ENCODE assay signal across 16 cellular contexts in genomic region chr4:32133141-32133540, GRCh38.
A peak's percentile ranks its signal among the peaks of the same experiment; 100 is the strongest.
DNase-seq lines count a peak whose midpoint lies in the region; ATAC-seq, FAIRE-seq and TF ChIP-seq lines count a peak whose summit lies in the region.
"Had no signal": no experiment of that assay in that cellular context is flagged by ENCODE, and none has a peak within 500 bp of the region (broad histone marks: within the 10 kb centered on the region; RNA-seq: fewer than 3 reads in every experiment).

No MANE protein-coding gene starts in this region.

- H3K4me2 ChIP-seq in HepG2 (ENCODE audit: low read depth, low read length): no peak overlapping the region
- H3K4me2 ChIP-seq: A549; BLaER1 treated with 17β-estradiol and CSF1 and Interleukin-3, amounts not matched to agents 10 nM and 100 nM; GM23338 had no signal

- H3K4me3 ChIP-seq in HepG2 (replicated peaks in 1 of 3; ENCODE audit: insufficient read depth in 1 of 3, low read depth in 2 of 3, low read length in 3 of 3): no peak overlapping the region
- no peak overlapping the region for H3K4me3 ChIP-seq in right lobe of liver
- H3K4me3 ChIP-seq in bronchial epithelial cell (ENCODE audit: low read depth, low read length): no peak overlapping the region
- H3K4me3 ChIP-seq in fibroblast of villous mesenchyme (ENCODE audit: low read depth, low read length): no peak overlapping the region
- no peak overlapping the region for H3K4me3 ChIP-seq in MG63
- H3K4me3 ChIP-seq in small intestine (ENCODE audit: low read depth in 1 of 2, low read length in 2 of 2): no peak overlapping the region
- H3K4me3 ChIP-seq: A549; BLaER1 treated with 17β-estradiol and CSF1 and Interleukin-3, amounts not matched to agents 10 nM and 100 nM; GM23338 had no signal

- no TSS peak for BruUV-seq in HepG2 (replicated peaks; lab: Mats Ljungman, UMichigan)

- H3K9me3 ChIP-seq in HepG2 (ENCODE audit: low read length) (no peaks in the 10 kb centered on the region), right lobe of liver (no peaks in the 10 kb centered on the region), MG63 (no peaks in the 10 kb centered on the region), small intestine (ENCODE audit: control insufficient read depth, low read depth) (no peaks in the 10 kb centered on the region)
- H3K9me3 ChIP-seq: A549; BLaER1 treated with 17β-estradiol and CSF1 and Interleukin-3, amounts not matched to agents 10 nM and 100 nM had no signal

- H4K20me1 ChIP-seq in HepG2 (ENCODE audit: insufficient read depth, low read length): no peaks in the 10 kb centered on the region
- H4K20me1 ChIP-seq: BLaER1 treated with 17β-estradiol and CSF1 and Interleukin-3, amounts not matched to agents 10 nM and 100 nM had no signal

- no peaks in the 10 kb centered on the region for H3K4me1 ChIP-seq in HepG2 (ENCODE audit: insufficient read depth, low read length)
- no peaks in the 10 kb centered on the region for H3K4me1 ChIP-seq in right lobe of liver
- no peaks in the 10 kb centered on the region for H3K4me1 ChIP-seq in small intestine (ENCODE audit: control insufficient read depth in 2 of 2, insufficient read depth in 1 of 2, low read depth in 1 of 2, low read length in 1 of 2)
- H3K4me1 ChIP-seq: BLaER1 treated with 17β-estradiol and CSF1 and Interleukin-3, amounts not matched to agents 10 nM and 100 nM had no signal

- CTCF ChIA-PET in HepG2 (lab: Yijun Ruan, JAX; ENCODE audit: low intra/inter-chr PET ratio, low total read pairs): no interaction called here

- whole genome bisulfite sequencing in HepG2 (ENCODE audit: low lambda C conversion rate): 0% methylated on average over 1 of the region's 1 CpG
- 75% methylated on average over 1 of the region's 1 CpG for WGBS in right lobe of liver (ENCODE audit: insufficient coverage, low coverage, low lambda C conversion rate, missing lambda C conversion rate)
- 73 to 96% (median 95%) methylated on average over 1 of the region's 1 CpG for WGBS in small intestine, 3 donors

- POLR2A ChIA-PET in HepG2 (lab: Yijun Ruan, JAX): no interaction called here

- no peak for ATAC-seq in HepG2
- no peak for ATAC-seq in right lobe of liver
- ATAC-seq: A549, Panc1 had no signal

- no peak for FAIRE-seq in HepG2 (lab: Jason Lieb, UNC)
- FAIRE-seq in bronchial epithelial cell (lab: Jason Lieb, UNC): no peak
- FAIRE-seq in small intestine (lab: Jason Lieb, UNC): no peak
- FAIRE-seq: A549 had no signal

- no peak for TF ChIP-seq EP300 in HepG2 (IDR thresholded peaks at IDR 0.05; ENCODE audit: low read depth in 2 of 2, low read length in 2 of 2)
- no peak for TF ChIP-seq EP300 in HepG2 (CRISPR knock-in tag; IDR thresholded peaks at IDR 0.05; ENCODE audit: borderline replicate concordance)

- in situ Hi-C loops in HepG2 (cut with HindIII; ENCODE audit: extremely low pct_ligation_motif_present, low pct_unique_long_range_greater_than_20kb): no loop called here

- no peaks in the 10 kb centered on the region for H3K36me3 ChIP-seq in HepG2 (replicated peaks in 1 of 2; ENCODE audit: control insufficient read depth in 1 of 2, insufficient read depth in 2 of 2, low read length in 2 of 2)
- H3K36me3 ChIP-seq in right lobe of liver: no peaks in the 10 kb centered on the region
- no peaks in the 10 kb centered on the region for H3K36me3 ChIP-seq in bronchial epithelial cell (ENCODE audit: control insufficient read depth, insufficient read depth, low read length)
- H3K36me3 ChIP-seq in MG63: no peaks in the 10 kb centered on the region
- H3K36me3 ChIP-seq in small intestine (ENCODE audit: control insufficient read depth in 2 of 2, insufficient read depth in 2 of 2, low read length in 2 of 2): no peaks in the 10 kb centered on the region
- H3K36me3 ChIP-seq: BLaER1 treated with 17β-estradiol and CSF1 and Interleukin-3, amounts not matched to agents 10 nM and 100 nM had no signal

- TF ChIP-seq CTCF in HepG2 (CRISPR knock-in tag; IDR thresholded peaks at IDR 0.05) (no peak), right lobe of liver (IDR thresholded peaks at IDR 0.05) (no peak), bronchial epithelial cell (IDR thresholded peaks at IDR 0.05; ENCODE audit: insufficient read depth, low read length, severe bottlenecking) (no peak), fibroblast of villous mesenchyme (IDR thresholded peaks at IDR 0.05; ENCODE audit: insufficient read depth, low read depth, low read length) (no peak)

- H3K27ac ChIP-seq in HepG2 (ENCODE audit: extremely low read length, insufficient read depth, low read length) (no peak overlapping the region), right lobe of liver (no peak overlapping the region), small intestine (ENCODE audit: low read depth in 1 of 2, low read length in 1 of 2) (no peak overlapping the region)
- H3K27ac ChIP-seq: A549; BLaER1 treated with 17β-estradiol and CSF1 and Interleukin-3, amounts not matched to agents 10 nM and 100 nM had no signal

- no peak for TF ChIP-seq POLR2A in HepG2 (IDR thresholded peaks at IDR 0.05; ENCODE audit: insufficient read depth in 1 of 2, low read depth in 2 of 2, low read length in 2 of 2)
- TF ChIP-seq POLR2A in right lobe of liver (IDR thresholded peaks at IDR 0.05): no peak

- no peak for TF ChIP-seq RAD21 in HepG2 (CRISPR knock-in tag; IDR thresholded peaks at IDR 0.05)

- H2AFZ ChIP-seq in HepG2 (ENCODE audit: low read length): no peak overlapping the region
- H2AFZ ChIP-seq: GM23338 had no signal

- H3K79me2 ChIP-seq in HepG2 (ENCODE audit: insufficient read depth, low read length): no peaks in the 10 kb centered on the region

- DNase-seq in HepG2 (ENCODE audit: low spot score) (no peak), right lobe of liver (no peak), bronchial epithelial cell (ENCODE audit: low read depth) (peak; percentile 61), fibroblast of villous mesenchyme (ENCODE audit: low read depth) (peak; percentile 8), MG63 (no peak), middle frontal gyrus (ENCODE audit: extremely low spot score, low spot score) (no peak), small intestine (no peak)
- DNase-seq: DMS79 treated with DMSO at 0.1 percent for 48 hours, Karpas-422, NCI-H1436 treated with DMSO at 0.1 percent for 48 hours, NCI-H2081, NCI-H510A treated with DMSO at 0.1 percent for 48 hours had no signal

- H3K27me3 ChIP-seq in HepG2 (ENCODE audit: control insufficient read depth in 1 of 2, insufficient read depth in 2 of 2, low read length in 2 of 2): no peaks in the 10 kb centered on the region
- H3K27me3 ChIP-seq in right lobe of liver: no peaks in the 10 kb centered on the region
- H3K27me3 ChIP-seq in bronchial epithelial cell (ENCODE audit: control insufficient read depth, insufficient read depth, low read length): no peaks in the 10 kb centered on the region
- H3K27me3 ChIP-seq in MG63: no peaks in the 10 kb centered on the region
- H3K27me3 ChIP-seq in small intestine (ENCODE audit: control insufficient read depth in 2 of 2, insufficient read depth in 2 of 2, low read length in 2 of 2): no peaks in the 10 kb centered on the region
- H3K27me3 ChIP-seq: BLaER1 treated with 17β-estradiol and CSF1 and Interleukin-3, amounts not matched to agents 10 nM and 100 nM had no signal

- no peak overlapping the region for H3K9ac ChIP-seq in HepG2 (ENCODE audit: insufficient read depth, low read depth, low read length)
- H3K9ac ChIP-seq: BLaER1 treated with 17β-estradiol and CSF1 and Interleukin-3, amounts not matched to agents 10 nM and 100 nM had no signal

- intact Hi-C loops in HepG2 (cut with micrococcal nuclease; ENCODE audit: unreplicated experiment): no loop called here
- intact Hi-C loops in right lobe of liver (cut with DNase I): no loop called here

TF ChIP-seq in HepG2, 621 proteins besides CTCF, POLR2A, EP300 and RAD21:
- TF ChIP-seq, protein P1, sequence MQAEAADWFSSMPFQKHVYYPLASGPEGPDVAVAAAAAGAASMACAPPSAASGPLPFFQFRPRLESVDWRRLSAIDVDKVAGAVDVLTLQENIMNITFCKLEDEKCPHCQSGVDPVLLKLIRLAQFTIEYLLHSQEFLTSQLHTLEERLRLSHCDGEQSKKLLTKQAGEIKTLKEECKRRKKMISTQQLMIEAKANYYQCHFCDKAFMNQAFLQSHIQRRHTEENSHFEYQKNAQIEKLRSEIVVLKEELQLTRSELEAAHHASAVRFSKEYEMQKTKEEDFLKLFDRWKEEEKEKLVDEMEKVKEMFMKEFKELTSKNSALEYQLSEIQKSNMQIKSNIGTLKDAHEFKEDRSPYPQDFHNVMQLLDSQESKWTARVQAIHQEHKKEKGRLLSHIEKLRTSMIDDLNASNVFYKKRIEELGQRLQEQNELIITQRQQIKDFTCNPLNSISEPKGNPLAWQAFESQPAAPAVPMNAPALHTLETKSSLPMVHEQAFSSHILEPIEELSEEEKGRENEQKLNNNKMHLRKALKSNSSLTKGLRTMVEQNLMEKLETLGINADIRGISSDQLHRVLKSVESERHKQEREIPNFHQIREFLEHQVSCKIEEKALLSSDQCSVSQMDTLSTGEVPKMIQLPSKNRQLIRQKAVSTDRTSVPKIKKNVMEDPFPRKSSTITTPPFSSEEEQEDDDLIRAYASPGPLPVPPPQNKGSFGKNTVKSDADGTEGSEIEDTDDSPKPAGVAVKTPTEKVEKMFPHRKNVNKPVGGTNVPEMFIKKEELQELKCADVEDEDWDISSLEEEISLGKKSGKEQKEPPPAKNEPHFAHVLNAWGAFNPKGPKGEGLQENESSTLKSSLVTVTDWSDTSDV (CRISPR knock-in tag; IDR thresholded peaks at IDR 0.05): no peak
- no peak for TF ChIP-seq DNMT3B (CRISPR knock-in tag; conservative IDR thresholded peaks at IDR 0.05)
- peak; percentile 43 for TF ChIP-seq CEBPB (IDR thresholded peaks at IDR 0.05; ENCODE audit: borderline replicate concordance, low read depth, low read length)

Comparison
In these comparisons a context has a peak if more than half of its experiments do, and no peak if none do; other contexts are left out.
1. DNase-seq: peak in bronchial epithelial cell (single experiment) and fibroblast of villous mesenchyme (single experiment); none in HepG2 (single experiment), right lobe of liver (0 of 3), MG63 (single experiment), middle frontal gyrus (single experiment) and small intestine (single experiment).